Comparison of ENCODE assay signal across 1 cellular context in the genomic region with DNA sequence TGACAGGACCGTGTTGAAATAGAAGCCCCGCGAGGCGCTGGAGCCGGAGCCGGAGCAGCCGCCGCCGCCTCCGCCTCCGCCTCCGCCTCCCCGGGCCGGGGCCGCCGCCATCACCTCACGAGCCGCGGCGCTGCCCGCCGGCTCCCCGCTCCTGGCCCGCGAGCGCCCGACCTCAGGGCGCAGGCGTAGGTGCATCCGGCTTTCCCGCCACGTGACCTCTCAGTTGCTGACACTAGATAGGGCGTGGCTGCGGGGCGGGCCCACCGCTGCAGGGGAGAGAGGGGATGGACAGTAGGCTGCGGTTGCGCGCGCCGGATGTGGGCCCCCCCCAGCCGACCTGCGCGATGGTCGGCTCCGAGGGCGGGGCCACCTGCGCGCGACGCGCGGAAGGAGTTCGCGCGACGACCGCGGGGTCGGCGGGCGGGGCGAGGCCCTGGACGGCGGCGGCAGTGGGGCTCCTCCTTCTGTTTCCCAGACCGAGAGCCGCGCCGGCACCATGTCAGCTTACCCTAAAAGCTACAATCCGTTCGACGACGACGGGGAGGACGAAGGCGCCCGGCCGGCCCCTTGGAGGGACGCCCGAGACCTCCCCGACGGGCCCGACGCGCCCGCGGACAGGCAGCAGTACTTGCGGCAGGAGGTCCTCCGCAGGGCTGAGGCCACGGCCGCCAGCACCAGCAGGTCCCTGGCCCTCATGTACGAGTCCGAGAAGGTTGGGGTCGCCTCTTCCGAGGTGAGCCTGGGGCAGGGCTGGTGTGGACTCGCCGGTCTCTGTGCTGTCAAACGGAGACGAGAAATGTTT.
TF ChIP-seq lines count a peak whose summit lies in the region.

A gene (minus strand): TSS at position 197 of the 802 bp plus-strand sequence. CDS start 86 bp downstream, at position 111.
A gene (plus strand): TSS at position 393 of the 802 bp plus-strand sequence. CDS start 104 bp downstream, at position 497.

TF ChIP-seq in HEK293, 187 proteins besides CTCF, POLR2A, EP300 and RAD21 (continued from another document):
- TF ChIP-seq, protein P1, sequence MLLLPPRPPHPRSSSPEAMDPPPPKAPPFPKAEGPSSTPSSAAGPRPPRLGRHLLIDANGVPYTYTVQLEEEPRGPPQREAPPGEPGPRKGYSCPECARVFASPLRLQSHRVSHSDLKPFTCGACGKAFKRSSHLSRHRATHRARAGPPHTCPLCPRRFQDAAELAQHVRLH (tag by site-specific recombination; IDR thresholded peaks at IDR 0.05): no peak
- TF ChIP-seq KLF1 (tag by site-specific recombination; IDR thresholded peaks at IDR 0.05) (peak; percentile 94), SP7 (tag by site-specific recombination; IDR thresholded peaks at IDR 0.05) (peak; percentile 39; the same call in 1 of the 2 replicates), ZNF560 (tag by site-specific recombination; IDR thresholded peaks at IDR 0.05; ENCODE audit: borderline replicate concordance) (no peak), ZNF660 (tag by site-specific recombination; IDR thresholded peaks at IDR 0.05) (peak; percentile 87), ZNF341 (tag by site-specific recombination; IDR thresholded peaks at IDR 0.05; ENCODE audit: low read depth) (no peak), GLIS1 (tag by site-specific recombination; IDR thresholded peaks at IDR 0.05) (peak; percentile 83), SP2 (tag by site-specific recombination; IDR thresholded peaks at IDR 0.05) (peak; percentile 70), GLI4 (tag by site-specific recombination; IDR thresholded peaks at IDR 0.05) (no peak), KLF8 (tag by site-specific recombination; IDR thresholded peaks at IDR 0.05) (peak; percentile 83), ZNF239 (tag by site-specific recombination; IDR thresholded peaks at IDR 0.05) (no peak)
- TF ChIP-seq, protein P2, sequence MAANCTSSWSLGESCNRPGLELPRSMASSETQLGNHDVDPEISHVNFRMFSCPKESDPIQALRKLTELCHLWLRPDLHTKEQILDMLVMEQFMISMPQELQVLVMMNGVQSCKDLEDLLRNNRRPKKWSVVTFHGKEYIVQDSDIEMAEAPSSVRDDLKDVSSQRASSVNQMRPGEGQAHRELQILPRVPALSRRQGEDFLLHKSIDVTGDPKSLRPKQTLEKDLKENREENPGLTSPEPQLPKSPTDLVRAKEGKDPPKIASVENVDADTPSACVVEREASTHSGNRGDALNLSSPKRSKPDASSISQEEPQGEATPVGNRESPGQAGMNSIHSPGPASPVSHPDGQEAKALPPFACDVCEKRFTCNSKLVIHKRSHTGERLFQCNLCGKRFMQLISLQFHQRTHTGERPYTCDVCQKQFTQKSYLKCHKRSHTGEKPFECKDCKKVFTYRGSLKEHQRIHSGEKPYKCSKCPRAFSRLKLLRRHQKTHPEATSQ (tag by site-specific recombination; IDR thresholded peaks at IDR 0.05): peak; percentile 97
- TF ChIP-seq, protein P3, sequence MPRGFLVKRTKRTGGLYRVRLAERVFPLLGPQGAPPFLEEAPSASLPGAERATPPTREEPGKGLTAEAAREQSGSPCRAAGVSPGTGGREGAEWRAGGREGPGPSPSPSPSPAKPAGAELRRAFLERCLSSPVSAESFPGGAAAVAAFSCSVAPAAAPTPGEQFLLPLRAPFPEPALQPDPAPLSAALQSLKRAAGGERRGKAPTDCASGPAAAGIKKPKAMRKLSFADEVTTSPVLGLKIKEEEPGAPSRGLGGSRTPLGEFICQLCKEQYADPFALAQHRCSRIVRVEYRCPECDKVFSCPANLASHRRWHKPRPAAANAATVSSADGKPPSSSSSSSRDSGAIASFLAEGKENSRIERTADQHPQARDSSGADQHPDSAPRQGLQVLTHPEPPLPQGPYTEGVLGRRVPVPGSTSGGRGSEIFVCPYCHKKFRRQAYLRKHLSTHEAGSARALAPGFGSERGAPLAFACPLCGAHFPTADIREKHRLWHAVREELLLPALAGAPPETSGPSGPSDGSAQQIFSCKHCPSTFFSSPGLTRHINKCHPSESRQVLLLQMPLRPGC (tag by site-specific recombination; IDR thresholded peaks at IDR 0.05): 0 out of 2 replicates have a peak, but pooled peaks have one; percentile 10
- TF ChIP-seq, protein P4, sequence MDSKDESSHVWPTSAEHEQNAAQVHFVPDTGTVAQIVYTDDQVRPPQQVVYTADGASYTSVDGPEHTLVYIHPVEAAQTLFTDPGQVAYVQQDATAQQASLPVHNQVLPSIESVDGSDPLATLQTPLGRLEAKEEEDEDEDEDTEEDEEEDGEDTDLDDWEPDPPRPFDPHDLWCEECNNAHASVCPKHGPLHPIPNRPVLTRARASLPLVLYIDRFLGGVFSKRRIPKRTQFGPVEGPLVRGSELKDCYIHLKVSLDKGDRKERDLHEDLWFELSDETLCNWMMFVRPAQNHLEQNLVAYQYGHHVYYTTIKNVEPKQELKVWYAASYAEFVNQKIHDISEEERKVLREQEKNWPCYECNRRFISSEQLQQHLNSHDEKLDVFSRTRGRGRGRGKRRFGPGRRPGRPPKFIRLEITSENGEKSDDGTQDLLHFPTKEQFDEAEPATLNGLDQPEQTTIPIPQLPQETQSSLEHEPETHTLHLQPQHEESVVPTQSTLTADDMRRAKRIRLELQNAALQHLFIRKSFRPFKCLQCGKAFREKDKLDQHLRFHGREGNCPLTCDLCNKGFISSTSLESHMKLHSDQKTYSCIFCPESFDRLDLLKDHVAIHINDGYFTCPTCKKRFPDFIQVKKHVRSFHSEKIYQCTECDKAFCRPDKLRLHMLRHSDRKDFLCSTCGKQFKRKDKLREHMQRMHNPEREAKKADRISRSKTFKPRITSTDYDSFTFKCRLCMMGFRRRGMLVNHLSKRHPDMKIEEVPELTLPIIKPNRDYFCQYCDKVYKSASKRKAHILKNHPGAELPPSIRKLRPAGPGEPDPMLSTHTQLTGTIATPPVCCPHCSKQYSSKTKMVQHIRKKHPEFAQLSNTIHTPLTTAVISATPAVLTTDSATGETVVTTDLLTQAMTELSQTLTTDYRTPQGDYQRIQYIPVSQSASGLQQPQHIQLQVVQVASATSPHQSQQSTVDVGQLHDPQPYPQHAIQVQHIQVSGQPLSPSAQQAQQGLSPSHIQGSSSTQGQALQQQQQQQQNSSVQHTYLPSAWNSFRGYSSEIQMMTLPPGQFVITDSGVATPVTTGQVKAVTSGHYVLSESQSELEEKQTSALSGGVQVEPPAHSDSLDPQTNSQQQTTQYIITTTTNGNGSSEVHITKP (tag by site-specific recombination; IDR thresholded peaks at IDR 0.05): peak; percentile 99
TF ChIP-seq in HEK293: peak in this region for 40.
